ENCODE assay signal across 1 cellular context in genomic region chr17:40076101-40076498, GRCh38.
TF ChIP-seq lines count a peak whose summit lies in the region.

No MANE protein-coding gene starts in this region.

TF ChIP-seq in GM23338, 12 proteins besides CTCF, POLR2A, EP300 and RAD21 (continued from another document):
- no peak for TF ChIP-seq REST (IDR thresholded peaks at IDR 0.05; ENCODE audit: unreplicated experiment)
- no peak for TF ChIP-seq STAT1 (IDR thresholded peaks at IDR 0.05; ENCODE audit: unreplicated experiment)
